ENCODE assay signal across 11 cellular contexts in the genomic region with DNA sequence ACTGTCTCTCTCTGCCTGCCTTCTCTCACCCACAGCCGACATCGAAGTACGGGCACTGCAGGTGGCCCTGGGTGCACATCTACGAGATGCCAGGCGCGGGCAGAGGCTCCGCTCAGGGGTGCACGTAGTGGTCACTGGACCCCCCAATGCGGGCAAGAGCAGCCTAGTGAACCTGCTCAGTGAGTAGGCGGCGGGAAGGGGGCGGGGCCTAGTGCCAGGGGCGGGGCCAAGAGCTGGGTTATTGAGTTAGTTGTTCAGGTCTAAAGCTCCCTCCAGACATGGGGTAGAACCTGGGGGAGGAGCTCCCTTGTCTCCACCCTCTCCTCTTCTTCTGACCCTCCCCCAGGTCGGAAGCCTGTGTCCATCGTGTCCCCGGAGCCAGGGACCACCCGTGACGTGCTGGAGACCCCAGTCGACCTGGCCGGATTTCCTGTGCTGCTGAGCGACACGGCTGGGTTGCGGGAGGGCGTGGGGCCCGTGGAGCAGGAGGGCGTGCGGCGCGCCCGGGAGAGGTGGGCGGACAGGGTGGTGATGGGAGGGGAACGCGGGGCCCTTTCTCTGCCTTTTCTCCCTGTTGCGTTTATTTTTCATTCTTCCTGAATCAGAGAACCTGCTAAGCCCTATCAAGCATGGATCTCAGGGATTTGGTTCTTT. TPM values are rescaled to one million over a fixed set of nuclear protein-coding genes. Genes with fewer than 3 reads are reported as not detected.
A peak's percentile ranks its signal among the peaks of the same experiment; 100 is the strongest.
DNase-seq lines count a peak whose midpoint lies in the region; ATAC-seq and TF ChIP-seq lines count a peak whose summit lies in the region.
"Had no signal": no experiment of that assay in that cellular context is flagged by ENCODE, and none has a peak within 500 bp of the region (broad histone marks: within the 10 kb centered on the region; RNA-seq: fewer than 3 reads in every experiment).

No MANE protein-coding gene starts in this region.

- TF ChIP-seq EP300 in SK-N-SH (IDR thresholded peaks at IDR 0.05; ENCODE audit: borderline replicate concordance in 1 of 2, low read depth in 1 of 2, low read length in 1 of 2): no peak

- TF ChIP-seq CTCF in SK-N-SH (IDR thresholded peaks at IDR 0.05) (no peak), endodermal cell (conservative IDR thresholded peaks at IDR 0.05) (no peak)

- POLR2A ChIA-PET in SK-N-SH (lab: Yijun Ruan, JAX): no interaction called here

- H3K9me3 Mint-ChIP-seq in endodermal cell: no peaks in the 10 kb centered on the region

- WGBS in SK-N-SH (ENCODE audit: low lambda C conversion rate): 91% methylated on average over 34 of the region's 34 CpGs
- WGBS in endodermal cell (ENCODE audit: insufficient coverage in 1 of 2, insufficient read length in 1 of 2), 2 experiments: 94 to 98% methylated on average over 15 to 32 of the region's 34 CpGs

- H2AFZ ChIP-seq in SK-N-SH (ENCODE audit: low read depth): no peak overlapping the region

- H4K20me1 ChIP-seq in SK-N-SH (ENCODE audit: insufficient read depth): no peaks in the 10 kb centered on the region

- H3K9me3 ChIP-seq in SK-N-SH (no peaks in the 10 kb centered on the region), endodermal cell (ENCODE audit: control insufficient read depth, low read length) (no peaks in the 10 kb centered on the region)
- H3K9me3 ChIP-seq: transverse colon had no signal

- H3K9ac ChIP-seq in SK-N-SH: no peak overlapping the region
- H3K9ac ChIP-seq in endodermal cell (ENCODE audit: extremely low read depth, low read length, poor library complexity, severe bottlenecking): no peak overlapping the region

- peaks cover 1% of the 10 kb centered on the region for H3K27me3 Mint-ChIP-seq in endodermal cell (ENCODE audit: insufficient read depth)

- H3F3A ChIP-seq in SK-N-SH (replicated peaks; ENCODE audit: insufficient read depth): peaks cover 6% of the 10 kb centered on the region

- H3K4me2 ChIP-seq in SK-N-SH: no peak overlapping the region

- peaks cover 0 to 13% of the 10 kb centered on the region in 2 experiments; a peak in 1 of 4 replicates for H3K4me1 ChIP-seq in SK-N-SH (ENCODE audit: control insufficient read depth in 1 of 2, insufficient read depth in 2 of 2, low read depth in 1 of 2, low read length in 1 of 2)
- peaks cover 7% of the 10 kb centered on the region for H3K4me1 ChIP-seq in endodermal cell (ENCODE audit: control insufficient read depth, insufficient read depth, low read length)

- H3K36me3 ChIP-seq in SK-N-SH (replicated peaks in 1 of 2; ENCODE audit: control insufficient read depth in 1 of 2, insufficient read depth in 2 of 2, low read length in 1 of 2): peaks cover 0 to 7% of the 10 kb centered on the region in 2 experiments
- peaks cover 8% of the 10 kb centered on the region for H3K36me3 ChIP-seq in endodermal cell (ENCODE audit: control insufficient read depth, insufficient read depth, low read length)
- H3K36me3 ChIP-seq: transverse colon had no signal

- H3K4me3 Mint-ChIP-seq in endodermal cell: peak overlapping the region; percentile 95

- no peak for ATAC-seq in SK-N-SH treated with all-trans-retinoic acid at 6 μM for 48 hours
- ATAC-seq in GM18498 (IDR thresholded peaks at IDR 0.05; ENCODE audit: unreplicated experiment): no peak
- ATAC-seq: left colon had no signal

- H3K36me3 Mint-ChIP-seq in endodermal cell (ENCODE audit: low read depth): peaks cover 15% of the 10 kb centered on the region

- no peak for TF ChIP-seq RAD21 in SK-N-SH (IDR thresholded peaks at IDR 0.05; ENCODE audit: low read length)

- CTCF ChIA-PET in SK-N-SH (lab: Yijun Ruan, JAX): interaction anchor here (3.0 kb wide), 1 partner anchor 47 kb away, joined by 12 read pairs; no protein-coding TSS in a partner anchor

- no peaks in the 10 kb centered on the region for H3K9me2 ChIP-seq in SK-N-SH

- H3K4me3 ChIP-seq in SK-N-SH (ENCODE audit: low read depth in 2 of 2, low read length in 1 of 2) (no peak overlapping the region), endodermal cell (ENCODE audit: low read length) (no peak overlapping the region)
- H3K4me3 ChIP-seq: transverse colon had no signal

- no peaks in the 10 kb centered on the region for H3K4me1 Mint-ChIP-seq in endodermal cell

- DNase-seq in SK-N-SH (peak; percentile 63), endodermal cell (peak; percentile 92), NCI-H2107 treated with DMSO at 0.1 percent for 48 hours (lab: John Stamatoyannopoulos, UW; ENCODE audit: unreplicated experiment) (no peak), SKM-1 (lab: John Stamatoyannopoulos, UW; ENCODE audit: unreplicated experiment) (no peak)
- peak; percentile 75 for DNase-seq in activated CD4-positive, alpha-beta T cell treated with anti-CD3 and anti-CD28 coated beads for 48 hours
- DNase-seq in stimulated activated CD8-positive, alpha-beta memory T cell treated with anti-CD3 and anti-CD28 coated beads, Interleukin-4, amount 100 ng/mL, for 48 hours: peak; percentile 78
- DNase-seq: NK-92 treated with Interleukin-12 subunit alpha and Interleukin-12 subunit beta, amount 100 ng/mL, for 24 hours; transverse colon had no signal

- no peak overlapping the region for H3K27ac Mint-ChIP-seq in endodermal cell

- H3K27me3 ChIP-seq in SK-N-SH (ENCODE audit: insufficient read depth): no peaks in the 10 kb centered on the region
- no peaks in the 10 kb centered on the region for H3K27me3 ChIP-seq in endodermal cell (ENCODE audit: control insufficient read depth, insufficient read depth, low read length, poor library complexity, severe bottlenecking)
- H3K27me3 ChIP-seq: transverse colon had no signal

- peaks cover 8% of the 10 kb centered on the region; the same call in 1 of the 2 replicates for H3K79me2 ChIP-seq in SK-N-SH (ENCODE audit: insufficient read depth)

- H3K27ac ChIP-seq in SK-N-SH (ENCODE audit: low read depth in 2 of 2, low read length in 1 of 2) (no peak overlapping the region), endodermal cell (ENCODE audit: low read depth, low read length) (no peak overlapping the region)

TF ChIP-seq in SK-N-SH, 30 proteins besides CTCF, POLR2A, EP300 and RAD21 (continues in another document):
- TF ChIP-seq NFIC (IDR thresholded peaks at IDR 0.05; ENCODE audit: borderline replicate concordance) (no peak), FOXJ3 (CRISPR knock-in tag; IDR thresholded peaks at IDR 0.05) (no peak)
- TF ChIP-seq, protein P1, sequence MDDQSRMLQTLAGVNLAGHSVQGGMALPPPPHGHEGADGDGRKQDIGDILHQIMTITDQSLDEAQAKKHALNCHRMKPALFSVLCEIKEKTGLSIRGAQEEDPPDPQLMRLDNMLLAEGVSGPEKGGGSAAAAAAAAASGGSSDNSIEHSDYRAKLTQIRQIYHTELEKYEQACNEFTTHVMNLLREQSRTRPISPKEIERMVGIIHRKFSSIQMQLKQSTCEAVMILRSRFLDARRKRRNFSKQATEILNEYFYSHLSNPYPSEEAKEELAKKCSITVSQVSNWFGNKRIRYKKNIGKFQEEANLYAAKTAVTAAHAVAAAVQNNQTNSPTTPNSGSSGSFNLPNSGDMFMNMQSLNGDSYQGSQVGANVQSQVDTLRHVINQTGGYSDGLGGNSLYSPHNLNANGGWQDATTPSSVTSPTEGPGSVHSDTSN (IDR thresholded peaks at IDR 0.05): no peak
- TF ChIP-seq, protein P2, sequence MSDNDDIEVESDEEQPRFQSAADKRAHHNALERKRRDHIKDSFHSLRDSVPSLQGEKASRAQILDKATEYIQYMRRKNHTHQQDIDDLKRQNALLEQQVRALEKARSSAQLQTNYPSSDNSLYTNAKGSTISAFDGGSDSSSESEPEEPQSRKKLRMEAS (IDR thresholded peaks at IDR 0.05; ENCODE audit: low read depth): no peak

TF ChIP-seq in SK-N-SH treated with all-trans-retinoic acid at 6 μM for 48 hours, 23 proteins besides CTCF, POLR2A, EP300 and RAD21:
- no peak for TF ChIP-seq ISL1 (CRISPR knock-in tag; IDR thresholded peaks at IDR 0.05)

RNA-seq across cellular contexts. Expression of a gene that starts 1.9 kb away (rescaled TPM):
- 21.6 and 22.4 TPM in 2 replicates for polyA plus RNA-seq in SK-N-SH (2012; rRNA removed)
- 9.1 and 12.1 TPM in 2 replicates for polyA plus RNA-seq in SK-N-SH (2012; cell fraction: cytosol; rRNA removed)
- polyA plus RNA-seq in SK-N-SH (2012; cell fraction: nucleus; rRNA removed): 72.5 and 94.4 TPM in 2 replicates
- total RNA-seq in endodermal cell: 10 to 100 TPM; 48.7 to 55.7 TPM
- 34.1 TPM for polyA plus RNA-seq in endodermal cell (2013, experiment 1 of 2)
- 33.4 TPM for polyA plus RNA-seq in endodermal cell (2013, experiment 2 of 2)

RNA-seq across cellular contexts. Expression of a gene that starts 4.6 kb away (rescaled TPM):
- 5.0 and 7.8 TPM in 2 replicates for polyA plus RNA-seq in SK-N-SH (2012; rRNA removed)
- 2.6 and 4.2 TPM in 2 replicates for polyA plus RNA-seq in SK-N-SH (2012; cell fraction: cytosol; rRNA removed)
- 21.4 and 31.6 TPM in 2 replicates for polyA plus RNA-seq in SK-N-SH (2012; cell fraction: nucleus; rRNA removed)
- 10 to 100 TPM; 27.5 to 29.5 TPM for total RNA-seq in endodermal cell
- polyA plus RNA-seq in endodermal cell (2013, experiment 1 of 2): 34.7 TPM
- polyA plus RNA-seq in endodermal cell (2013, experiment 2 of 2): 29.8 TPM

RNA-seq across cellular contexts. Expression of a gene that starts 29.9 kb away (rescaled TPM):
- polyA plus RNA-seq in SK-N-SH (2012; rRNA removed): 112 and 135 TPM in 2 replicates
- polyA plus RNA-seq in SK-N-SH (2012; cell fraction: cytosol; rRNA removed): 110 and 115 TPM in 2 replicates
- polyA plus RNA-seq in SK-N-SH (2012; cell fraction: nucleus; rRNA removed): 90.9 and 103 TPM in 2 replicates
- 10 to 100 TPM; 36.9 to 42.3 TPM for total RNA-seq in endodermal cell
- polyA plus RNA-seq in endodermal cell (2013, experiment 1 of 2): 46.5 TPM
- 62.7 TPM for polyA plus RNA-seq in endodermal cell (2013, experiment 2 of 2)

RNA-seq across cellular contexts. Expression of a gene that starts 33.5 kb away (rescaled TPM):
- polyA plus RNA-seq in SK-N-SH (2012; rRNA removed): 61.4 and 72.9 TPM in 2 replicates
- 70.2 and 72.1 TPM in 2 replicates for polyA plus RNA-seq in SK-N-SH (2012; cell fraction: cytosol; rRNA removed)
- 40.9 and 93.7 TPM in 2 replicates for polyA plus RNA-seq in SK-N-SH (2012; cell fraction: nucleus; rRNA removed)
- total RNA-seq in endodermal cell: 10 to 100 TPM; 58.1 to 62.2 TPM
- polyA plus RNA-seq in endodermal cell (2013, experiment 1 of 2): 51.9 TPM
- polyA plus RNA-seq in endodermal cell (2013, experiment 2 of 2): 48.7 TPM

RNA-seq across cellular contexts. Expression of a gene that starts 36.0 kb away (rescaled TPM):
- 10.6 and 11.1 TPM in 2 replicates for polyA plus RNA-seq in SK-N-SH (2012; rRNA removed)
- polyA plus RNA-seq in SK-N-SH (2012; cell fraction: cytosol; rRNA removed): 4.6 and 9.1 TPM in 2 replicates
- 6.7 and 21.3 TPM in 2 replicates for polyA plus RNA-seq in SK-N-SH (2012; cell fraction: nucleus; rRNA removed)
- total RNA-seq in endodermal cell: 10 to 100 TPM; 11.6 to 21.1 TPM
- polyA plus RNA-seq in endodermal cell (2013, experiment 1 of 2): 9.7 TPM
- polyA plus RNA-seq in endodermal cell (2013, experiment 2 of 2): 10.2 TPM

Comparison
In these comparisons a context has a peak if more than half of its experiments do, and no peak if none do; other contexts are left out.
1. DNase-seq: peak in SK-N-SH (single experiment), activated CD4-positive, alpha-beta T cell treated with anti-CD3 and anti-CD28 coated beads for 48 hours (single experiment), endodermal cell (single experiment) and stimulated activated CD8-positive, alpha-beta memory T cell treated with anti-CD3 and anti-CD28 coated beads, Interleukin-4, amount 100 ng/mL, for 48 hours (single experiment); none in NCI-H2107 treated with DMSO at 0.1 percent for 48 hours (single experiment) and SKM-1 (single experiment).